Comparison of ENCODE assay signal across 21 cellular contexts in genomic region chr1:167987174-167987573, GRCh38.
"Had no signal": no experiment of that assay in that cellular context is flagged by ENCODE, and none has a peak within 500 bp of the region (broad histone marks: within the 10 kb centered on the region; RNA-seq: fewer than 3 reads in every experiment).

No MANE protein-coding gene starts in this region.

- H3K9me3 ChIP-seq: gastrocnemius medialis, heart left ventricle, prostate gland, tibial artery had no signal

- FAIRE-seq: urothelium cell line had no signal

- H3K4me3 ChIP-seq: gastrocnemius medialis, heart left ventricle, lung, prostate gland, tibial artery had no signal

- H3K27me3 ChIP-seq: gastrocnemius medialis, heart left ventricle, tibial artery had no signal

- ATAC-seq: activated CD8-positive, alpha-beta memory T cell treated with anti-CD3 and anti-CD28 coated beads, Interleukin-2, amount 10 ng/mL, durations not matched to agents 7 days and 5 days; gastrocnemius medialis; heart left ventricle; left colon; right cardiac atrium had no signal

- H3K36me3 ChIP-seq: prostate gland had no signal

- H3K4me1 ChIP-seq: prostate gland, tibial artery had no signal

- H3K27ac ChIP-seq: gastrocnemius medialis, heart left ventricle, prostate gland, tibial artery had no signal

- DNase-seq: activated CD4-positive, alpha-beta memory T cell treated with anti-CD3 and anti-CD28 coated beads for 36 hours; activated CD4-positive, alpha-beta T cell treated with anti-CD3 and anti-CD28 coated beads for 1 hour; activated CD8-positive, alpha-beta memory T cell treated with anti-CD3 and anti-CD28 coated beads, Interleukin-2, amount 10 ng/mL, durations not matched to agents 7 days and 5 days; activated naive CD4-positive, alpha-beta T cell treated with anti-CD3 and anti-CD28 coated beads, Interleukin-2, amount 10 ng/mL, durations not matched to agents 7 days and 5 days; activated T-cell treated with anti-CD3 and anti-CD28 coated beads, Interleukin-2, amount 50 U/mL, for 1 hour; caudate nucleus; effector CD4-positive, alpha-beta T cell; gastrocnemius medialis; heart left ventricle; immature natural killer cell; left colon; midbrain; right cardiac atrium; small intestine; stimulated activated CD4-positive, alpha-beta T cell treated with anti-CD3 and anti-CD28 coated beads, Interleukin-4, amount 100 ng/mL, for 24 hours; stimulated activated naive CD4-positive, alpha-beta T cell; T1000; tibial artery had no signal
